In genomic region chr10:90328896-90329295, GRCh38 we compare ENCODE assay signal across 29 cellular contexts.
"Had no signal": no experiment of that assay in that cellular context is flagged by ENCODE, and none has a peak within 500 bp of the region (broad histone marks: within the 10 kb centered on the region; RNA-seq: fewer than 3 reads in every experiment).

No MANE protein-coding gene starts in this region.

- ATAC-seq: activated CD8-positive, alpha-beta memory T cell treated with anti-CD3 and anti-CD28 coated beads, Interleukin-2, amount 10 ng/mL, durations not matched to agents 7 days and 5 days; activated naive CD8-positive, alpha-beta T cell treated with anti-CD3 and anti-CD28 coated beads, Interleukin-2, amount 50 U/mL, for 24 hours; Panc1 had no signal

- H3K9me3 ChIP-seq: MG63, SJCRH30 had no signal

- DNase-seq: activated CD4-positive, alpha-beta memory T cell treated with anti-CD3 and anti-CD28 coated beads, Interleukin-2, amount 10 ng/mL, durations not matched to agents 7 days and 5 days; activated CD4-positive, alpha-beta T cell treated with anti-CD3 and anti-CD28 coated beads for 1 hour; activated CD4-positive, alpha-beta T cell treated with anti-CD3 and anti-CD28 coated beads for 48 hours; activated CD4-positive, CD25-positive, alpha-beta regulatory T cell; activated CD8-positive, alpha-beta memory T cell treated with anti-CD3 and anti-CD28 coated beads for 24 hours; activated CD8-positive, alpha-beta memory T cell treated with anti-CD3 and anti-CD28 coated beads, Interleukin-2, amount 10 ng/mL, durations not matched to agents 7 days and 5 days; activated CD8-positive, alpha-beta memory T cell treated with anti-CD3 and anti-CD28 coated beads, Interleukin-2, amount 50 U/mL, for 48 hours; activated effector memory CD4-positive, alpha-beta T cell treated with Interleukin-2 at 50 U/mL for 16 hours; activated naive CD4-positive, alpha-beta T cell treated with anti-CD3 and anti-CD28 coated beads, Interleukin-2, amount 10 ng/mL, durations not matched to agents 7 days and 5 days; activated naive CD8-positive, alpha-beta T cell treated with anti-CD3 and anti-CD28 coated beads, Interleukin-2, amount 50 U/mL, for 24 hours; activated T-cell treated with anti-CD3 and anti-CD28 coated beads, Interleukin-2, amount 50 U/mL, for 48 hours; anterior cingulate cortex; caudate nucleus; Kasumi-1; KG1; MG63; NCI-H1048; NCI-H1105 treated with DMSO at 0.1 percent for 48 hours; NCI-H1436; NCI-H187; NCI-H2029 treated with DMSO at 0.1 percent for 48 hours; NCI-H226; NCI-H446 treated with DMSO at 0.1 percent for 48 hours; NCI-H524; SHP77; SJCRH30 had no signal

- H3K27me3 ChIP-seq: MG63, SJCRH30 had no signal

- H3K4me3 ChIP-seq: MG63, SJCRH30, SK-N-MC had no signal

- H3K27ac ChIP-seq: SJCRH30, SK-N-MC, VCaP had no signal

- H3K36me3 ChIP-seq: MG63, SJCRH30 had no signal

- H3K4me1 ChIP-seq: SJCRH30 had no signal
